1 cellular context compared by ENCODE assay signal in the genomic region with DNA sequence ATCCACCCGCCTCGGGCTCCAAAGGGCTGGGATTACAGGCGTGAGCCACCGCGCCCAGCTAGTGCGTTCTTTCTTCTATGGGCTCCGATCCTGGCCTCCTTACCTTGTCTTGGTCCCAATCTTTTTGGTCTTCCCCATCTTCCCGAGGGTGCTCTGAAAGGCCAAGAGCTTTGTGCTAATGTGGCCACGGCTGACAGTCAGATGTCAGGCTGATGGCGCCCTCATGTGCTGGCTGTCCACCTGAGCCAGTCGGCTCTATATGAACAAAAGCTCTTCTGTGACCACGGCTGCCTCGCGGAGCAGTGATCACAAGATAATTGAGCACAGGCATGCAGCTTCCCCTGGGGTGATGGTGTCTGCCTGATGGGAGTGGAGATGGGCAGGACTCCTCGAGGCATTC.
TF ChIP-seq lines count a peak whose summit lies in the region.

No MANE protein-coding gene starts in this region.

TF ChIP-seq in HepG2, 621 proteins besides CTCF, POLR2A, EP300 and RAD21 (continued from another document):
- TF ChIP-seq ATF2 (CRISPR knock-in tag; IDR thresholded peaks at IDR 0.05) (peak; percentile 29; the same call in 1 of the 2 replicates), ZNF33B (CRISPR knock-in tag; IDR thresholded peaks at IDR 0.05) (0 out of 2 replicates have a peak, but pooled peaks have one; percentile 17), ZNF350 (CRISPR knock-in tag; IDR thresholded peaks at IDR 0.05; ENCODE audit: borderline replicate concordance, low read depth) (0 out of 2 replicates have a peak, but pooled peaks have one; percentile 42), ZNF747 (CRISPR knock-in tag; IDR thresholded peaks at IDR 0.05; ENCODE audit: borderline replicate concordance) (0 out of 2 replicates have a peak, but pooled peaks have one; percentile 21), TBX2 (CRISPR knock-in tag; IDR thresholded peaks at IDR 0.05; ENCODE audit: borderline replicate concordance) (peak; percentile 25; the same call in 1 of the 2 replicates), TARDBP (CRISPR knock-in tag; IDR thresholded peaks at IDR 0.05) (peak; percentile 58; the same call in 1 of the 2 replicates), ZFP91 (CRISPR knock-in tag; IDR thresholded peaks at IDR 0.05; ENCODE audit: borderline replicate concordance) (peak; percentile 41; the same call in 1 of the 2 replicates), KDM5A (IDR thresholded peaks at IDR 0.05; ENCODE audit: borderline replicate concordance, low read length) (no peak), STAG1 (CRISPR knock-in tag; IDR thresholded peaks at IDR 0.05) (peak; percentile 93), BORCS8-MEF2B (CRISPR knock-in tag; IDR thresholded peaks at IDR 0.05) (0 out of 2 replicates have a peak, but pooled peaks have one; percentile 48), SMAD9 (CRISPR knock-in tag; IDR thresholded peaks at IDR 0.05) (no peak), HDAC2 (CRISPR knock-in tag; IDR thresholded peaks at IDR 0.05) (peak; percentile 54; the same call in 1 of the 2 replicates), ZNF331 (CRISPR knock-in tag; IDR thresholded peaks at IDR 0.05) (peak; percentile 75; the same call in 1 of the 2 replicates), GMEB1 (CRISPR knock-in tag; IDR thresholded peaks at IDR 0.05; ENCODE audit: borderline replicate concordance) (peak; percentile 38; the same call in 1 of the 2 replicates), SRSF4 (IDR thresholded peaks at IDR 0.05; ENCODE audit: low read depth, low read length, poor library complexity, severe bottlenecking) (no peak), NCOA1 (CRISPR knock-in tag; IDR thresholded peaks at IDR 0.05) (no peak), CBX5 (CRISPR knock-in tag; IDR thresholded peaks at IDR 0.05; ENCODE audit: borderline replicate concordance) (peak; percentile 32; the same call in 1 of the 2 replicates), SAP130 (CRISPR knock-in tag; IDR thresholded peaks at IDR 0.05; ENCODE audit: low read depth) (peak; percentile 50), ZSCAN29 (CRISPR knock-in tag; conservative IDR thresholded peaks at IDR 0.05) (no peak), FOXC1 (CRISPR knock-in tag; IDR thresholded peaks at IDR 0.05; ENCODE audit: borderline replicate concordance) (0 out of 2 replicates have a peak, but pooled peaks have one; percentile 34), ZNF788 (CRISPR knock-in tag; IDR thresholded peaks at IDR 0.05; ENCODE audit: borderline replicate concordance) (peak; percentile 67; the same call in 1 of the 2 replicates), ZNF234 (CRISPR knock-in tag; conservative IDR thresholded peaks at IDR 0.05) (no peak), CCDC6 (CRISPR knock-in tag; IDR thresholded peaks at IDR 0.05) (peak; percentile 69; the same call in 1 of the 2 replicates), ZNF883 (CRISPR knock-in tag; IDR thresholded peaks at IDR 0.05; ENCODE audit: not compliant biosample characterization) (peak; percentile 33), GATAD2A (CRISPR knock-in tag; IDR thresholded peaks at IDR 0.05) (0 out of 2 replicates have a peak, but pooled peaks have one; percentile 16), XRCC5 (optimal IDR thresholded peaks at IDR 0.05; ENCODE audit: low read length) (peak; percentile 70), HMGXB4 (CRISPR knock-in tag; IDR thresholded peaks at IDR 0.05; ENCODE audit: borderline replicate concordance in 1 of 2, low read depth in 1 of 2) (peak; percentile 47 to 58; a peak in 2 of 4 replicates)
- TF ChIP-seq, protein P1, sequence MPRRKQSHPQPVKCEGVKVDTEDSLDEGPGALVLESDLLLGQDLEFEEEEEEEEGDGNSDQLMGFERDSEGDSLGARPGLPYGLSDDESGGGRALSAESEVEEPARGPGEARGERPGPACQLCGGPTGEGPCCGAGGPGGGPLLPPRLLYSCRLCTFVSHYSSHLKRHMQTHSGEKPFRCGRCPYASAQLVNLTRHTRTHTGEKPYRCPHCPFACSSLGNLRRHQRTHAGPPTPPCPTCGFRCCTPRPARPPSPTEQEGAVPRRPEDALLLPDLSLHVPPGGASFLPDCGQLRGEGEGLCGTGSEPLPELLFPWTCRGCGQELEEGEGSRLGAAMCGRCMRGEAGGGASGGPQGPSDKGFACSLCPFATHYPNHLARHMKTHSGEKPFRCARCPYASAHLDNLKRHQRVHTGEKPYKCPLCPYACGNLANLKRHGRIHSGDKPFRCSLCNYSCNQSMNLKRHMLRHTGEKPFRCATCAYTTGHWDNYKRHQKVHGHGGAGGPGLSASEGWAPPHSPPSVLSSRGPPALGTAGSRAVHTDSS (CRISPR knock-in tag; conservative IDR thresholded peaks at IDR 0.05): no peak
- TF ChIP-seq, protein P2, sequence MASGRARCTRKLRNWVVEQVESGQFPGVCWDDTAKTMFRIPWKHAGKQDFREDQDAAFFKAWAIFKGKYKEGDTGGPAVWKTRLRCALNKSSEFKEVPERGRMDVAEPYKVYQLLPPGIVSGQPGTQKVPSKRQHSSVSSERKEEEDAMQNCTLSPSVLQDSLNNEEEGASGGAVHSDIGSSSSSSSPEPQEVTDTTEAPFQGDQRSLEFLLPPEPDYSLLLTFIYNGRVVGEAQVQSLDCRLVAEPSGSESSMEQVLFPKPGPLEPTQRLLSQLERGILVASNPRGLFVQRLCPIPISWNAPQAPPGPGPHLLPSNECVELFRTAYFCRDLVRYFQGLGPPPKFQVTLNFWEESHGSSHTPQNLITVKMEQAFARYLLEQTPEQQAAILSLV (CRISPR knock-in tag; IDR thresholded peaks at IDR 0.05; ENCODE audit: borderline replicate concordance): peak; percentile 50; the same call in 1 of the 2 replicates
